In the genomic region with DNA sequence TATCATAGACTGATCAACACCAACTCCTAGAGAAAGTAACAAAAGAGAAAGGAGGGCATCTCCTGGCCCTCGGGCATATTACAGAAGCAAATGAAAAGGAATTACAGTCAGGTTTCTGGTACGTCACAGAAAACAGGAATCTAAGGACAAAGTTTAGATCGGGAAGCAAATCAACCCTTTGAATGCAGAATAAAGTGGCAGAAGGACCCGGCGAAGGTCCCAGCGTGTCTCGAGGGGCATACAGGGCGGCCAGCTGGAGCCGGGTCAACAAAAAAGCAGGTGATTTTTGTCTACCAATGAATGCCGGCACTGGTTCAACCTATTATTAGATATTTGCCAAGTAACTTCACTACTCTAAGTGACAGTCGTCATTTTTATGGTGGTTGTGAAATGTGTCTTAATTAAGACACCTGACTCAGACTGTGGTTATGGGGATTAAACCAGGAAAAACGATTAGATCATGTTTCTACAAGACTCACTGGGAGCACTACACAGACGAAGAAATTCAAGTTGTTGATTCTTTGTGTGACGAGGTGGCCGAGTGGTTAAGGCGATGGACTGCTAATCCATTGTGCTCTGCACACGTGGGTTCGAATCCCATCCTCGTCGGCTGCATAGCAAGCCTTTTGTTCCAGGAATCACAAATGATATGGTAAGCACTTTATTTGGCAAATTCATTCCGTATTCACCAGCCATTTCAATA, we compare ENCODE assay signal across 8 cellular contexts. TPM values are rescaled to one million over a fixed set of nuclear protein-coding genes. Genes with fewer than 3 reads are reported as not detected.
DNase-seq lines count a peak whose midpoint lies in the region; ATAC-seq and TF ChIP-seq lines count a peak whose summit lies in the region.

No MANE protein-coding gene starts in this region.

- ATAC-seq in GM21528 (IDR thresholded peaks at IDR 0.05; ENCODE audit: low FRiP score, unreplicated experiment) (peak; percentile 50), right lobe of liver (peak in 3 of 4 donors; percentile 28 to 62 (median 29))
- peak; percentile 89 for ATAC-seq in stimulated activated naive CD8-positive, alpha-beta T cell treated with anti-CD3 and anti-CD28 coated beads, Interleukin-15, Interleukin-2, amounts not matched to agents 100 U/mL and 50 U/mL, for 24 hours

- dilution Hi-C loops in mammary epithelial cell (cut with HindIII; ENCODE audit: low sequenced_read_pairs), result no loop called here

- H3K9ac ChIP-seq in Loucy (ENCODE audit: low read depth, low read length, poor library complexity, severe bottlenecking) (peak overlapping the region; percentile 63), mammary epithelial cell (ENCODE audit: insufficient read depth, low read length) (peak overlapping the region; percentile 84)

- H3K27ac ChIP-seq in mammary epithelial cell (ENCODE audit: insufficient read depth, low read depth, low read length) (peak overlapping the region; percentile 77), right lobe of liver (no peak overlapping the region)

- H3K9me2 ChIP-seq in Loucy (replicated peaks; ENCODE audit: low read depth, low read length), result no peaks in the 10 kb centered on the region

- in situ Hi-C loops in mammary epithelial cell (cut with MboI; ENCODE audit: low sequenced_read_pairs in 2 of 2), result loop anchor here in 1 of 2 donors (5.0 to 25.0 kb wide), 2 partner anchors 75 to 300 kb away; a partner anchor contains a TSS

- BruUV-seq in mammary epithelial cell (replicated peaks; lab: Mats Ljungman, UMichigan), result no TSS peak

- H3K79me2 ChIP-seq in Loucy (ENCODE audit: insufficient read depth, low read length) (no peaks in the 10 kb centered on the region), mammary epithelial cell (ENCODE audit: insufficient read depth, low read length) (no peaks in the 10 kb centered on the region)

- H3K9me3 ChIP-seq in Loucy (ENCODE audit: insufficient read depth, low read depth, low read length) (no peaks in the 10 kb centered on the region), mammary epithelial cell (replicated peaks; ENCODE audit: insufficient read depth, low read length) (no peaks in the 10 kb centered on the region), right lobe of liver (no peaks in the 10 kb centered on the region)

- TF ChIP-seq POLR2A in Raji (IDR thresholded peaks at IDR 0.05; ENCODE audit: insufficient read depth, low read depth, low read length), result 0 out of 2 replicates have a peak, but pooled peaks have one; percentile 19
- no peak for TF ChIP-seq POLR2A in right lobe of liver (IDR thresholded peaks at IDR 0.05)

- 3% methylated on average over 20 of the region's 21 CpGs for WGBS in mammary epithelial cell (ENCODE audit: low coverage, missing lambda C conversion rate)
- WGBS in right lobe of liver (ENCODE audit: insufficient coverage, low coverage, low lambda C conversion rate, missing lambda C conversion rate), result 2% methylated on average over 21 of the region's 21 CpGs

- H3K36me3 ChIP-seq in Loucy (ENCODE audit: insufficient read depth, low read length), result no peaks in the 10 kb centered on the region
- H3K36me3 ChIP-seq in mammary epithelial cell (ENCODE audit: insufficient read depth, low read length), result no peaks in the 10 kb centered on the region
- H3K36me3 ChIP-seq in right lobe of liver, result no peaks in the 10 kb centered on the region

- TF ChIP-seq CTCF in Loucy (conservative IDR thresholded peaks at IDR 0.05; ENCODE audit: low read length) (peak; percentile 20; the same call in 1 of the 2 replicates), mammary epithelial cell (conservative IDR thresholded peaks at IDR 0.05 in 1 of 2, IDR thresholded peaks at IDR 0.05 in 1 of 2; ENCODE audit: extremely low read depth in 1 of 2, insufficient read depth in 1 of 2, low read depth in 1 of 2, low read length in 2 of 2) (peak; percentile 13 to 28), right lobe of liver (IDR thresholded peaks at IDR 0.05) (no peak)

- H3F3A ChIP-seq in Loucy (ENCODE audit: low read depth), result no peaks in the 10 kb centered on the region

- H3K4me1 ChIP-seq in Loucy (ENCODE audit: insufficient read depth, low read length, poor library complexity, severe bottlenecking) (no peaks in the 10 kb centered on the region), mammary epithelial cell (ENCODE audit: insufficient read depth, low read length) (peaks cover 19% of the 10 kb centered on the region), right lobe of liver (peaks cover 0 to 7% (median 2%) of the 10 kb centered on the region in 4 donors)

- H3K4me2 ChIP-seq in Loucy (ENCODE audit: low read depth, low read length, poor library complexity, severe bottlenecking) (peak overlapping the region; percentile 64), mammary epithelial cell (ENCODE audit: insufficient read depth, low read depth, low read length) (peak overlapping the region; percentile 86)

- intact Hi-C loops in mammary epithelial cell (cut with micrococcal nuclease), result loop anchor here (1.0 to 10.0 kb wide), 7 partner anchors 71 to 472 kb away; a partner anchor contains a TSS
- intact Hi-C loops in right lobe of liver (cut with DNase I), result no loop called here

- H4K20me1 ChIP-seq in Loucy (ENCODE audit: insufficient read depth, low read length, poor library complexity, severe bottlenecking) (no peaks in the 10 kb centered on the region), mammary epithelial cell (ENCODE audit: insufficient read depth, low read length) (no peaks in the 10 kb centered on the region)

- DNase-seq in DMS79 treated with DMSO at 0.1 percent for 48 hours (lab: John Stamatoyannopoulos, UW) (peak; percentile 85), mammary epithelial cell (peak; percentile 93), right lobe of liver (peak in 1 of 3 donors; percentile 23), T-helper 9 cell (no peak)
- DNase-seq in stimulated activated naive CD8-positive, alpha-beta T cell treated with anti-CD3 and anti-CD28 coated beads, Interleukin-15, Interleukin-2, amounts not matched to agents 100 U/mL and 50 U/mL, for 24 hours, result peak; percentile 73

- CTCF ChIA-PET in mammary epithelial cell (lab: Charles Lee; ENCODE audit: low non-redundant PET), result no interaction called here

- H3K4me3 ChIP-seq in Loucy (ENCODE audit: low read length, poor library complexity, severe bottlenecking), result peak overlapping the region; percentile 70
- peak overlapping the region; percentile 61 to 62 (median 61) for H3K4me3 ChIP-seq in mammary epithelial cell (replicated peaks in 1 of 3; ENCODE audit: insufficient read depth in 1 of 3, low read depth in 2 of 3, low read length in 3 of 3)
- peak overlapping the region in 1 of 3 donors; percentile 7 for H3K4me3 ChIP-seq in right lobe of liver

- H3K27me3 ChIP-seq in Loucy (ENCODE audit: insufficient read depth, low read length, poor library complexity, severe bottlenecking), result no peaks in the 10 kb centered on the region
- no peaks in the 10 kb centered on the region for H3K27me3 ChIP-seq in mammary epithelial cell (ENCODE audit: insufficient read depth, low read length)
- peaks cover 6 to 48% of the 10 kb centered on the region in 2 donors for H3K27me3 ChIP-seq in right lobe of liver

- H2AFZ ChIP-seq in Loucy (ENCODE audit: low read length) (peak overlapping the region; percentile 69), mammary epithelial cell (ENCODE audit: low read depth, low read length) (peak overlapping the region; percentile 86)

RNA-seq across cellular contexts. Expression of a gene that starts 12.4 kb away (rescaled TPM):
- total RNA-seq in mammary epithelial cell (10 to 100 TPM; 11.9 to 15.5 TPM), right lobe of liver (1 to 10 TPM; 2.0 to 3.9 (median 3.3) TPM)
- polyA plus RNA-seq in mammary epithelial cell, result 7.3 TPM
- 21.8 TPM for polyA minus RNA-seq in mammary epithelial cell

RNA-seq across cellular contexts. Expression of a gene that starts 39.4 kb away (rescaled TPM):
- 1 to 10 TPM; 3.6 to 5.8 TPM for total RNA-seq in mammary epithelial cell
- 2.2 TPM for polyA plus RNA-seq in mammary epithelial cell
- polyA minus RNA-seq in mammary epithelial cell, result 7.4 TPM
- total RNA-seq in right lobe of liver, result 1 to 10 TPM; 1.1 to 2.6 (median 2.3) TPM

RNA-seq across cellular contexts. Expression of a gene that starts 46.4 kb away (rescaled TPM):
- 1 to 10 TPM in 1 of 2 donors, under 1 TPM in 1; 0.24 to 1.0 TPM for total RNA-seq in mammary epithelial cell
- polyA plus RNA-seq in mammary epithelial cell, result 0.34 TPM
- polyA minus RNA-seq in mammary epithelial cell, result not detected
- total RNA-seq in right lobe of liver, result 1 to 10 TPM in 1 of 6 experiments, under 1 TPM in 5; 0.15 to 1.0 (median 0.36) TPM

RNA-seq across cellular contexts. Expression of a gene that starts 54.3 kb away (rescaled TPM):
- 10 to 100 TPM; 12.4 to 12.7 TPM for total RNA-seq in mammary epithelial cell
- polyA plus RNA-seq in mammary epithelial cell, result 6.6 TPM
- polyA minus RNA-seq in mammary epithelial cell, result 19.3 TPM
- 1 to 10 TPM; 2.7 to 8.1 (median 5.3) TPM for total RNA-seq in right lobe of liver

Comparison
In these comparisons a context has a peak if more than half of its experiments do, and no peak if none do; other contexts are left out.
1. ATAC-seq: peak in every context shown above with its lines; median percentile 89 in stimulated activated naive CD8-positive, alpha-beta T cell treated with anti-CD3 and anti-CD28 coated beads, Interleukin-15, Interleukin-2, amounts not matched to agents 100 U/mL and 50 U/mL, for 24 hours; 50 in GM21528; 29 in right lobe of liver.
2. CTCF ChIP-seq: peak in Loucy (single experiment) and mammary epithelial cell (2 of 2); none in right lobe of liver (0 of 4).